In genomic region chr7:32930378-32930777, GRCh38 we compare ENCODE assay signal across 1 cellular context.
TF ChIP-seq lines count a peak whose summit lies in the region.

No MANE protein-coding gene starts in this region.

TF ChIP-seq in K562, 482 proteins besides CTCF, POLR2A, EP300 and RAD21:
- peak; percentile 28; the same call in 1 of the 2 replicates for TF ChIP-seq ZNF316 (IDR thresholded peaks at IDR 0.05)
- TF ChIP-seq GTF2F1 (IDR thresholded peaks at IDR 0.05; ENCODE audit: low read depth, low read length), result no peak
- no peak for TF ChIP-seq CBFA2T3 (IDR thresholded peaks at IDR 0.05)
